8 cellular contexts compared by ENCODE assay signal in the genomic region with DNA sequence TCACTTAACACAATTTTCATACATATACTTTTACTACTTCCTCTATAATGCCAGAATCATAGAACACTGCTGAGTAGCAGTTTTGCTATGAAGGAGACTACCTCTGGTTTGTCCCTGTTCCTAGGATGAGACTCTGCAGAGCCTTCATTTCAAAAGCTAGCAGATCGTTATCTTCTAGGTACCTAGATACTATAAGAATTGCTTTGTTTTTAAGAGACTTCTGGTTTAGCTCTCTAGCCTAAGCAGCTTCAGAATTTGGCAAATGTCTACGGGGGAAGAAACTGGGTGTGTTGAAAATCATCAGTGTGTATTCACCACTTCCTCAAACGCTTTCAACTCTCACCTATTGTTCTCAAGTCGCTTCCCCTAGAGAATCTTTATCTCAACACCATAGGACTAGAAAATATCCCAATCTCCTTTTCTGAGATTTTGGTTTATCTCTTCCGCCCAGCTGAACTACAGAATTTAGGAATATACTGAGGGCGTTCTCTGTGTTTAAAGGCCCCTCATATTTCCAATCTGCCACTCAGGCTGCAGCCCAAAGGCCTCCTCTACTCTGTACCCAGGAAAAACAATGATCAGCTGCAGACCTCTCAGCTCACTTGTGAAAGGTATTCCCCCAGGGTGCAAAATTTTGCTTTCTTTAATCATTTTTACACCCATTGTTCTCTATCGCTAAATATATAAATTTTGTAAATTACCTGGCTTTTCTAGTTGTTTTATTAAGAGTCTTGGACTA. TPM values are rescaled to one million over a fixed set of nuclear protein-coding genes. Genes with fewer than 3 reads are reported as not detected.
DNase-seq lines count a peak whose midpoint lies in the region; ATAC-seq and TF ChIP-seq lines count a peak whose summit lies in the region.

No MANE protein-coding gene starts in this region.

- peaks cover 49% of the 10 kb centered on the region for H4K20me1 ChIP-seq in SK-N-SH (ENCODE audit: insufficient read depth)

- H3K4me3 Mint-ChIP-seq in CD4-positive, alpha-beta T cell: peak overlapping the region; percentile 76
- peak overlapping the region; percentile 47 for H3K4me3 Mint-ChIP-seq in activated naive CD8-positive, alpha-beta T cell treated with anti-CD3 and anti-CD28 coated beads for 36 hours
- no peak overlapping the region for H3K4me3 Mint-ChIP-seq in HFFc6

- no peaks in the 10 kb centered on the region for H3F3A ChIP-seq in SK-N-SH (replicated peaks; ENCODE audit: insufficient read depth)

- no peak for TF ChIP-seq RAD21 in SK-N-SH (IDR thresholded peaks at IDR 0.05; ENCODE audit: low read length)

- H3K4me2 ChIP-seq in SK-N-SH: no peak overlapping the region

- POLR2A ChIA-PET in CD4-positive, alpha-beta T cell (lab: Charles Lee): interaction anchor here (0.6 to 4.6 kb wide), 12 partner anchors 8 to 52 kb away, joined by 3 to 63 read pairs (median 4); a partner anchor contains a TSS
- POLR2A ChIA-PET in SK-N-SH (lab: Yijun Ruan, JAX): no interaction called here

- H3K4me1 ChIP-seq in SK-N-SH (ENCODE audit: control insufficient read depth in 1 of 2, insufficient read depth in 2 of 2, low read depth in 1 of 2, low read length in 1 of 2): no peaks in the 10 kb centered on the region; a peak in 2 of 4 replicates

- intact Hi-C loops in CD4-positive, alpha-beta T cell (cut with DNase I, micrococcal nuclease): loop anchor here (2.0 to 5.0 kb wide), 3 partner anchors 27 to 34 kb away; a partner anchor contains a TSS

- H3K36me3 ChIP-seq in SK-N-SH (replicated peaks in 1 of 2; ENCODE audit: control insufficient read depth in 1 of 2, insufficient read depth in 2 of 2, low read length in 1 of 2): peaks cover under 1 to 11% of the 10 kb centered on the region in 2 experiments

- H3K9me2 ChIP-seq in SK-N-SH: no peaks in the 10 kb centered on the region

- peaks cover 13% of the 10 kb centered on the region for H3K9me3 ChIP-seq in CD4-positive, alpha-beta T cell (ENCODE audit: control insufficient read depth, low read length)
- 0 out of 2 replicates have a peak, but pooled peaks cover 3% of the 10 kb centered on the region for H3K9me3 ChIP-seq in SK-N-SH

- no peaks in the 10 kb centered on the region for H3K27me3 ChIP-seq in CD4-positive, alpha-beta T cell (ENCODE audit: control insufficient read depth, insufficient read depth, low read length)
- H3K27me3 ChIP-seq in SK-N-SH (ENCODE audit: insufficient read depth): no peaks in the 10 kb centered on the region

- H3K27me3 Mint-ChIP-seq in CD4-positive, alpha-beta T cell: no peaks in the 10 kb centered on the region
- H3K27me3 Mint-ChIP-seq in activated naive CD8-positive, alpha-beta T cell treated with anti-CD3 and anti-CD28 coated beads for 36 hours: no peaks in the 10 kb centered on the region
- H3K27me3 Mint-ChIP-seq in HFFc6 (ENCODE audit: insufficient read depth): no peaks in the 10 kb centered on the region

- WGBS in SK-N-SH (ENCODE audit: low lambda C conversion rate): 95% methylated on average over 7 of the region's 7 CpGs

- CTCF ChIA-PET in CD4-positive, alpha-beta T cell (lab: Charles Lee): interaction anchor here (1.2 kb wide), 1 partner anchor 11 kb away, joined by 3 read pairs; no protein-coding TSS in a partner anchor
- CTCF ChIA-PET in SK-N-SH (lab: Yijun Ruan, JAX): no interaction called here

- peaks cover 99% of the 10 kb centered on the region for H3K79me2 ChIP-seq in SK-N-SH (ENCODE audit: insufficient read depth)

- H3K27ac ChIP-seq in CD4-positive, alpha-beta T cell (ENCODE audit: low read depth, low read length): no peak overlapping the region
- H3K27ac ChIP-seq in SK-N-SH (ENCODE audit: low read depth in 2 of 2, low read length in 1 of 2): no peak overlapping the region

- TF ChIP-seq CTCF in CD4-positive, alpha-beta T cell (IDR thresholded peaks at IDR 0.05): no peak
- no peak for TF ChIP-seq CTCF in SK-N-SH (IDR thresholded peaks at IDR 0.05)
- no peak for TF ChIP-seq CTCF in HFFc6 (IDR thresholded peaks at IDR 0.05)

- peak; percentile 95 for ATAC-seq in CD4-positive, alpha-beta T cell (ENCODE audit: poor library complexity)
- peak; percentile 91 for ATAC-seq in GM19438 (IDR thresholded peaks at IDR 0.05; ENCODE audit: low read depth, unreplicated experiment)
- ATAC-seq in HG03439 (IDR thresholded peaks at IDR 0.05; ENCODE audit: unreplicated experiment): peak; percentile 79

- no peak overlapping the region for H3K9ac ChIP-seq in SK-N-SH

- H2AFZ ChIP-seq in SK-N-SH (ENCODE audit: low read depth): no peak overlapping the region

- peaks cover 92% of the 10 kb centered on the region for H3K4me1 Mint-ChIP-seq in CD4-positive, alpha-beta T cell (ENCODE audit: low read depth)
- H3K4me1 Mint-ChIP-seq in activated naive CD8-positive, alpha-beta T cell treated with anti-CD3 and anti-CD28 coated beads for 36 hours: peaks cover 67% of the 10 kb centered on the region
- H3K4me1 Mint-ChIP-seq in HFFc6 (ENCODE audit: low read depth): peaks cover 17% of the 10 kb centered on the region

- H3K36me3 Mint-ChIP-seq in CD4-positive, alpha-beta T cell (ENCODE audit: low read depth): peaks cover 58% of the 10 kb centered on the region
- H3K36me3 Mint-ChIP-seq in activated naive CD8-positive, alpha-beta T cell treated with anti-CD3 and anti-CD28 coated beads for 36 hours: peaks cover 75% of the 10 kb centered on the region
- H3K36me3 Mint-ChIP-seq in HFFc6 (ENCODE audit: low read depth): peaks cover 50% of the 10 kb centered on the region

- peak overlapping the region; percentile 87 for H3K27ac Mint-ChIP-seq in CD4-positive, alpha-beta T cell
- H3K27ac Mint-ChIP-seq in activated naive CD8-positive, alpha-beta T cell treated with anti-CD3 and anti-CD28 coated beads for 36 hours: peak overlapping the region; percentile 80
- no peak overlapping the region for H3K27ac Mint-ChIP-seq in HFFc6

- no peak overlapping the region for H3K4me3 ChIP-seq in SK-N-SH (ENCODE audit: low read depth in 2 of 2, low read length in 1 of 2)

- no peak for DNase-seq in CD4-positive, alpha-beta T cell
- DNase-seq in activated naive CD8-positive, alpha-beta T cell treated with anti-CD3 and anti-CD28 coated beads for 36 hours: no peak
- no peak for DNase-seq in SK-N-SH
- DNase-seq in activated gamma-delta T cell (lab: John Stamatoyannopoulos, UW): no peak
- DNase-seq in DMS 273 treated with DMSO at 0.1 percent for 48 hours (lab: John Stamatoyannopoulos, UW): no peak
- DNase-seq in HFFc6: no peak

- TF ChIP-seq EP300 in SK-N-SH (IDR thresholded peaks at IDR 0.05; ENCODE audit: borderline replicate concordance in 1 of 2, low read depth in 1 of 2, low read length in 1 of 2): no peak

- peaks cover 10% of the 10 kb centered on the region for H3K9me3 Mint-ChIP-seq in CD4-positive, alpha-beta T cell
- peaks cover 33% of the 10 kb centered on the region for H3K9me3 Mint-ChIP-seq in activated naive CD8-positive, alpha-beta T cell treated with anti-CD3 and anti-CD28 coated beads for 36 hours
- H3K9me3 Mint-ChIP-seq in HFFc6: peaks cover 14% of the 10 kb centered on the region

TF ChIP-seq in SK-N-SH, 30 proteins besides CTCF, POLR2A, EP300 and RAD21 (continues in another document):
- TF ChIP-seq FOSL2 (IDR thresholded peaks at IDR 0.05; ENCODE audit: borderline replicate concordance, low read depth) (no peak), EZH2phosphoT487 (IDR thresholded peaks at IDR 0.05; ENCODE audit: borderline replicate concordance, low read depth) (no peak), RXRA (IDR thresholded peaks at IDR 0.05; ENCODE audit: borderline replicate concordance, low read depth) (no peak), NRF1 (IDR thresholded peaks at IDR 0.05; ENCODE audit: low read depth, low read length) (no peak), TCF12 (IDR thresholded peaks at IDR 0.05) (no peak), TAF1 (IDR thresholded peaks at IDR 0.05; ENCODE audit: borderline replicate concordance, low read depth, low read length) (no peak), FOXJ3 (CRISPR knock-in tag; IDR thresholded peaks at IDR 0.05) (no peak), JUND (IDR thresholded peaks at IDR 0.05) (no peak), NFIC (IDR thresholded peaks at IDR 0.05; ENCODE audit: borderline replicate concordance) (no peak), TEAD4 (IDR thresholded peaks at IDR 0.05; ENCODE audit: borderline replicate concordance, insufficient read depth) (no peak), CHD2 (IDR thresholded peaks at IDR 0.05; ENCODE audit: low read length, partially characterized antibody) (no peak), SIN3A (IDR thresholded peaks at IDR 0.05; ENCODE audit: borderline replicate concordance, low read depth, low read length) (no peak), ELF1 (IDR thresholded peaks at IDR 0.05) (no peak), YY1 (IDR thresholded peaks at IDR 0.05; ENCODE audit: low read depth) (no peak)
- TF ChIP-seq, protein P1, sequence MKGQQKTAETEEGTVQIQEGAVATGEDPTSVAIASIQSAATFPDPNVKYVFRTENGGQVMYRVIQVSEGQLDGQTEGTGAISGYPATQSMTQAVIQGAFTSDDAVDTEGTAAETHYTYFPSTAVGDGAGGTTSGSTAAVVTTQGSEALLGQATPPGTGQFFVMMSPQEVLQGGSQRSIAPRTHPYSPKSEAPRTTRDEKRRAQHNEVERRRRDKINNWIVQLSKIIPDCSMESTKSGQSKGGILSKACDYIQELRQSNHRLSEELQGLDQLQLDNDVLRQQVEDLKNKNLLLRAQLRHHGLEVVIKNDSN (IDR thresholded peaks at IDR 0.05; ENCODE audit: borderline replicate concordance, low read depth): no peak

RNA-seq across cellular contexts. Expression of a gene that starts 28.7 kb away (rescaled TPM):
- 10 to 100 TPM; 80.4 to 83.0 TPM for total RNA-seq in CD4-positive, alpha-beta T cell
- 100 to 1,000 TPM; 101 to 105 TPM for total RNA-seq in activated naive CD8-positive, alpha-beta T cell treated with anti-CD3 and anti-CD28 coated beads for 36 hours
- 36.3 and 45.1 TPM in 2 replicates for polyA plus RNA-seq in SK-N-SH (2012; rRNA removed)
- 55.8 and 59.9 TPM in 2 replicates for polyA plus RNA-seq in SK-N-SH (2012; cell fraction: cytosol; rRNA removed)
- polyA plus RNA-seq in SK-N-SH (2012; cell fraction: nucleus; rRNA removed): 11.6 and 25.2 TPM in 2 replicates
- 100 to 1,000 TPM in 5 of 6 experiments, 10 to 100 TPM in 1; 99.3 to 116 (median 108) TPM for total RNA-seq in HFFc6 (2021; fragmentation: NEBNext Ultra II Directional; extraction: Animal tissue kit (Norgen Biotek cat#: 25700))
